Comparison of ENCODE assay signal across 8 cellular contexts in the genomic region with DNA sequence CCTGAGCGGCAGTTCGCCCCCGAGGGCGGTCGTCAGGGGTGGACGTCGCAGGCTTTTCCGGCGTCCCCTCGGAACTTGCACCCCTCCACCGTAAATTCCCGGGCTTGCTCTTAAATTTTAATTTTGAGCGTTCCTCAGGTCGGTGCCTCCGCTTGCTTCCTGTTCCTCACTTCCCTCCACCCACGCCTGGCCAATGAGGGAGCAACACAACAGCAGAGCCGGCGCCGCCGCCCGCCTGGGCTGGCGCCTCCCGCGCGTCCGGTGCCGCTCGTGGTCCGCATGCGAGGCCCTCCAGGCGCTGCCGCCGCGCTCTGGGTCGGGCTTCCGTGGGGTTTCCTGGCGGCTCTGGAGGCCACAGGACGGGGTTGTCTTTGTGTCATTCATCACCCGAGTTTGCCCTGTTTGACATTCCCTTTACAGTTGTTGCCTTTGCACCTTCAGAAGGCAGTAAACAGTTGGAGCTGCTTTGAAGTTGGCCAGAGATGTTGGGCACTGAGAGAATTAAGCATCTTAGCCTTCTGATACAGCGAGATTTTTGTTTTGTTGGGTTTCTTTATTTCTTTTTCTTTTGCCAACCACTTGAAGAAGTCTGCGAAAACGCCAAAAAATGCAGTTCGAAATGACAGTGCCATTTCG. TPM values are rescaled to one million over a fixed set of nuclear protein-coding genes. Genes with fewer than 3 reads are reported as not detected.
A peak's percentile ranks its signal among the peaks of the same experiment; 100 is the strongest.
DNase-seq lines count a peak whose midpoint lies in the region; ATAC-seq and TF ChIP-seq lines count a peak whose summit lies in the region.

No MANE protein-coding gene starts in this region.

- DNase-seq in CD8-positive, alpha-beta T cell: peak; percentile 64 to 91 (median 84)
- DNase-seq in OCI-LY7 (ENCODE audit: low spot score): peak; percentile 90
- DNase-seq in activated T-cell treated with anti-CD3 and anti-CD28 coated beads, Interleukin-2, amount 50 U/mL, for 4 hours: peak; percentile 85
- peak; percentile 77 for DNase-seq in esophagus squamous epithelium (lab: John Stamatoyannopoulos, UW)
- DNase-seq in naive B cell: peak; percentile 90
- peak; percentile 81 to 88 for DNase-seq in stimulated activated CD8-positive, alpha-beta memory T cell treated with anti-CD3 and anti-CD28 coated beads, Interleukin-7, amount 100 ng/mL, for 48 hours (ENCODE audit: extremely low read depth in 1 of 2, low read depth in 1 of 2)

- peaks cover 17% of the 10 kb centered on the region for H3K36me3 Mint-ChIP-seq in CD8-positive, alpha-beta T cell
- peaks cover 3% of the 10 kb centered on the region for H3K36me3 Mint-ChIP-seq in activated T-cell treated with anti-CD3 and anti-CD28 coated beads, Interleukin-2, amount 50 U/mL, for 4 hours (ENCODE audit: insufficient read depth)
- H3K36me3 Mint-ChIP-seq in naive B cell: peaks cover 0 to 5% of the 10 kb centered on the region in 2 donors

- no peaks in the 10 kb centered on the region for H3K27me3 ChIP-seq in CD8-positive, alpha-beta T cell (ENCODE audit: insufficient read depth, low read length)
- H3K27me3 ChIP-seq in esophagus squamous epithelium: no peaks in the 10 kb centered on the region

- POLR2A ChIA-PET in CD8-positive, alpha-beta T cell (lab: Charles Lee): no interaction called here
- POLR2A ChIA-PET in OCI-LY7 (lab: Charles Lee): interaction anchor here (0.8 to 1.7 kb wide), 7 partner anchors 11 to 309 kb away, joined by 3 to 8 read pairs (median 3); no protein-coding TSS in a partner anchor

- no peak for TF ChIP-seq CTCF in CD8-positive, alpha-beta T cell (IDR thresholded peaks at IDR 0.05)
- TF ChIP-seq CTCF in OCI-LY7 (conservative IDR thresholded peaks at IDR 0.05; ENCODE audit: low read length) (no peak), esophagus squamous epithelium (IDR thresholded peaks at IDR 0.05) (no peak)

- no TSS peak for BruUV-seq in OCI-LY7 (replicated peaks; lab: Mats Ljungman, UMichigan)

- H3K9me3 ChIP-seq in CD8-positive, alpha-beta T cell (ENCODE audit: low read length): no peaks in the 10 kb centered on the region
- H3K9me3 ChIP-seq in OCI-LY7 (ENCODE audit: low read length): no peaks in the 10 kb centered on the region
- no peaks in the 10 kb centered on the region for H3K9me3 ChIP-seq in esophagus squamous epithelium

- intact Hi-C loops in CD8-positive, alpha-beta T cell (cut with DNase I, micrococcal nuclease): loop anchor here (1.0 to 2.0 kb wide), 4 partner anchors 20 to 1120 kb away; partner anchors contain the start of gene SPATA4 (in 1 of the 2)
- intact Hi-C loops in OCI-LY7 (cut with micrococcal nuclease; ENCODE audit: unreplicated experiment) (loop anchor here (5.0 to 10.0 kb wide), 3 partner anchors 126 to 308 kb away; partner anchors contain the start of genes SPATA4 and WDR17), esophagus squamous epithelium (cut with DNase I) (no loop called here)

- peak in 1 of 4 donors; percentile 20 for TF ChIP-seq POLR2A in esophagus squamous epithelium (IDR thresholded peaks at IDR 0.05)

- peaks cover 59% of the 10 kb centered on the region for H3K4me1 Mint-ChIP-seq in CD8-positive, alpha-beta T cell (ENCODE audit: low read depth)
- peaks cover 41% of the 10 kb centered on the region for H3K4me1 Mint-ChIP-seq in activated T-cell treated with anti-CD3 and anti-CD28 coated beads, Interleukin-2, amount 50 U/mL, for 4 hours (ENCODE audit: low read depth)
- peaks cover 25 to 42% (median 36%) of the 10 kb centered on the region in 3 donors for H3K4me1 Mint-ChIP-seq in naive B cell

- peak overlapping the region; percentile 90 for H3K4me2 ChIP-seq in OCI-LY7 (ENCODE audit: low read length)

- CTCF ChIA-PET in CD8-positive, alpha-beta T cell (lab: Charles Lee): no interaction called here
- CTCF ChIA-PET in OCI-LY7 (lab: Charles Lee; ENCODE audit: unreplicated experiment): no interaction called here

- H4K20me1 ChIP-seq in OCI-LY7 (ENCODE audit: insufficient read depth, low read length): peaks cover 34% of the 10 kb centered on the region

- peak overlapping the region; percentile 90 for H3K4me3 Mint-ChIP-seq in CD8-positive, alpha-beta T cell
- H3K4me3 Mint-ChIP-seq in activated T-cell treated with anti-CD3 and anti-CD28 coated beads, Interleukin-2, amount 50 U/mL, for 4 hours: peak overlapping the region; percentile 99
- peak overlapping the region; percentile 87 to 96 (median 94) for H3K4me3 Mint-ChIP-seq in naive B cell

- H3K4me3 ChIP-seq in CD8-positive, alpha-beta T cell (ENCODE audit: low read depth, low read length): peak overlapping the region; percentile 93
- H3K4me3 ChIP-seq in OCI-LY7 (ENCODE audit: low read depth, low read length, poor library complexity, severe bottlenecking): peak overlapping the region; percentile 99
- peak overlapping the region; percentile 78 to 97 (median 88) for H3K4me3 ChIP-seq in esophagus squamous epithelium

- H3K9me3 Mint-ChIP-seq in CD8-positive, alpha-beta T cell: no peaks in the 10 kb centered on the region
- no peaks in the 10 kb centered on the region for H3K9me3 Mint-ChIP-seq in activated T-cell treated with anti-CD3 and anti-CD28 coated beads, Interleukin-2, amount 50 U/mL, for 4 hours
- no peaks in the 10 kb centered on the region for H3K9me3 Mint-ChIP-seq in naive B cell

- no peaks in the 10 kb centered on the region for H3K36me3 ChIP-seq in CD8-positive, alpha-beta T cell (ENCODE audit: insufficient read depth, low read length)
- H3K36me3 ChIP-seq in OCI-LY7 (ENCODE audit: insufficient read depth, low read length) (peaks cover 48% of the 10 kb centered on the region), esophagus squamous epithelium (no peaks in the 10 kb centered on the region)

- H2AFZ ChIP-seq in OCI-LY7 (ENCODE audit: low read length): peak overlapping the region; percentile 16; the same call in 1 of the 2 replicates

- peak overlapping the region; percentile 96 for H3K27ac ChIP-seq in CD8-positive, alpha-beta T cell (ENCODE audit: low read depth, low read length)
- H3K27ac ChIP-seq in OCI-LY7 (ENCODE audit: low read depth, low read length, poor library complexity, severe bottlenecking) (peak overlapping the region; percentile 96), esophagus squamous epithelium (peak overlapping the region; percentile 95 to 100 (median 97))

- peaks cover 44% of the 10 kb centered on the region for H3K4me1 ChIP-seq in CD8-positive, alpha-beta T cell (ENCODE audit: insufficient read depth, low read length)
- H3K4me1 ChIP-seq in OCI-LY7 (ENCODE audit: insufficient read depth, low read length, poor library complexity, severe bottlenecking) (peaks cover 43% of the 10 kb centered on the region), esophagus squamous epithelium (peaks cover 9 to 54% (median 17%) of the 10 kb centered on the region in 3 donors)

- H3K79me2 ChIP-seq in OCI-LY7 (ENCODE audit: insufficient read depth, low read depth, low read length): peaks cover 59% of the 10 kb centered on the region

- no peaks in the 10 kb centered on the region for H3K9me2 ChIP-seq in OCI-LY7 (ENCODE audit: insufficient read depth, low read length)

- ATAC-seq in CD8-positive, alpha-beta T cell: peak; percentile 64
- peak; percentile 78 for ATAC-seq in GM19395 (IDR thresholded peaks at IDR 0.05; ENCODE audit: unreplicated experiment)
- peak; percentile 71 for ATAC-seq in HG03521 (IDR thresholded peaks at IDR 0.05; ENCODE audit: unreplicated experiment)
- peak; percentile 79 to 82 for ATAC-seq in activated T-cell treated with anti-CD3 and anti-CD28 coated beads, Interleukin-2, amount 50 U/mL, for 4 hours
- ATAC-seq in naive B cell (ENCODE audit: low read depth in 2 of 2): peak; percentile 74 to 76

- no peaks in the 10 kb centered on the region for H3K27me3 Mint-ChIP-seq in CD8-positive, alpha-beta T cell (ENCODE audit: low read depth)
- no peaks in the 10 kb centered on the region for H3K27me3 Mint-ChIP-seq in activated T-cell treated with anti-CD3 and anti-CD28 coated beads, Interleukin-2, amount 50 U/mL, for 4 hours (ENCODE audit: low read depth)
- H3K27me3 Mint-ChIP-seq in naive B cell: no peaks in the 10 kb centered on the region

- peak overlapping the region; percentile 96 for H3K27ac Mint-ChIP-seq in CD8-positive, alpha-beta T cell
- peak overlapping the region; percentile 94 to 98 (median 98) for H3K27ac Mint-ChIP-seq in naive B cell

- WGBS in esophagus squamous epithelium, 2 donors: 0% methylated on average over 26 to 32 of the region's 44 CpGs

RNA-seq across cellular contexts. Expression of gene SPCS3, which starts 0.7 kb away (rescaled TPM):
- total RNA-seq in CD8-positive, alpha-beta T cell: 100 to 1,000 TPM; 162 to 170 TPM
- 100 and 122 TPM in 2 replicates for total RNA-seq in OCI-LY7 (2014; rRNA removed; shearing (Covaris generic))
- total RNA-seq in OCI-LY7 (2022) (253 and 268 TPM in 2 replicates), esophagus squamous epithelium (10 to 100 TPM; 48.7 to 61.8 (median 54.3) TPM)
- total RNA-seq in activated T-cell treated with anti-CD3 and anti-CD28 coated beads, Interleukin-2, amount 50 U/mL, for 4 hours: 100 to 1,000 TPM; 227 to 236 (median 231) TPM
- polyA plus RNA-seq in naive B cell (ENCODE audit: low read depth in 6 of 6): 10 to 100 TPM; 32.8 to 56.8 (median 38.0) TPM

RNA-seq across cellular contexts. Expression of gene ASB5, which starts 51.4 kb away (rescaled TPM):
- total RNA-seq in CD8-positive, alpha-beta T cell: not detected
- not detected in 2 replicates for total RNA-seq in OCI-LY7 (2014; rRNA removed; shearing (Covaris generic))
- total RNA-seq in OCI-LY7 (2022) (not detected in 2 replicates), esophagus squamous epithelium (1 to 10 TPM in 1 of 4 donors, under 1 TPM in 3; 0.13 to 4.0 (median 0.24) TPM)
- not detected for total RNA-seq in activated T-cell treated with anti-CD3 and anti-CD28 coated beads, Interleukin-2, amount 50 U/mL, for 4 hours
- polyA plus RNA-seq in naive B cell (ENCODE audit: low read depth in 6 of 6): not detected

Comparison
In these comparisons a context has a peak if more than half of its experiments do, and no peak if none do; other contexts are left out.
1. Peak in every context shown above with its lines: DNase-seq, ATAC-seq, H3K4me3 ChIP-seq and H3K27ac ChIP-seq.